ENCODE assay signal across 21 cellular contexts in the genomic region with DNA sequence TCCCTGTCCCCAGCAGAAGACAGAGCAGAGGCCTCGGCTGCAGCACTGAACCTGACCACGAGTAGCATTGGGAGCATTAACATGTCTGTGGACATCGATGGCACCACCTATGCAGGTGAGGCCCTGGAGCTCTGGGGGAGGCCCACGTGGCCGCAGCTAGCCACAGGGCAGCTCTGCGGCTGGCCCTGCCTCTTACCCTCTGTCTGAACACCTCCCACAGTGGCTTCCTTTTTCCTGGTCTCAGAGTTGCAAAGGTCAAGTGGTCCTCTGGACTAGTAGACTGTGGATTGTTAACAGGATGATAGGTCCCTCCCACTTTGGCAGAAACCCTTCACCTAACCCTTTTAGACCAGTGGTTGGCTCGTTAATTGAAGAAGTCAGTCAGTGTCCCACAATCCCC.
"Had no signal": no experiment of that assay in that cellular context is flagged by ENCODE, and none has a peak within 500 bp of the region (broad histone marks: within the 10 kb centered on the region; RNA-seq: fewer than 3 reads in every experiment).

No MANE protein-coding gene starts in this region.

- H2AFZ ChIP-seq: hepatocyte had no signal

- FAIRE-seq: bronchial epithelial cell had no signal

- H3K27me3 ChIP-seq: colonic mucosa, dorsolateral prefrontal cortex, gastroesophageal sphincter, hepatocyte, testis, upper lobe of left lung had no signal

- H3K4me1 ChIP-seq: colonic mucosa had no signal

- DNase-seq: activated CD4-positive, alpha-beta memory T cell treated with anti-CD3 and anti-CD28 coated beads, Interleukin-2, amount 10 ng/mL, durations not matched to agents 7 days and 5 days; activated CD4-positive, alpha-beta T cell treated with anti-CD3 and anti-CD28 coated beads for 4 hours; activated CD4-positive, CD25-positive, alpha-beta regulatory T cell; activated effector memory CD4-positive, alpha-beta T cell treated with Interleukin-2 at 50 U/mL for 16 hours; activated naive CD4-positive, alpha-beta T cell treated with Interleukin-2 at 50 U/mL for 16 hours; anterior cingulate cortex; colonic mucosa; dorsolateral prefrontal cortex; effector memory CD8-positive, alpha-beta T cell; islet precursor cell; left ventricle myocardium superior; mucosa of descending colon; stimulated activated CD4-positive, alpha-beta T cell treated with anti-CD3 and anti-CD28 coated beads, Interleukin-2, amount 100 ng/mL, for 48 hours; stimulated activated naive CD8-positive, alpha-beta T cell treated with anti-CD3 and anti-CD28 coated beads, Interleukin-15, Interleukin-2, amounts not matched to agents 100 U/mL and 50 U/mL, for 24 hours; T-helper 1 cell; testis had no signal

- H3K9me3 ChIP-seq: colonic mucosa, gastroesophageal sphincter, mucosa of descending colon, testis, upper lobe of left lung had no signal

- H3K79me2 ChIP-seq: hepatocyte had no signal

- H3K4me3 ChIP-seq: colonic mucosa, dorsolateral prefrontal cortex, gastroesophageal sphincter, hepatocyte, mucosa of descending colon, testis, upper lobe of left lung had no signal

- ATAC-seq: effector memory CD8-positive, alpha-beta T cell; gastroesophageal sphincter; left ventricle myocardium superior; mucosa of descending colon; right cardiac atrium; stimulated activated naive CD8-positive, alpha-beta T cell treated with anti-CD3 and anti-CD28 coated beads, Interleukin-15, Interleukin-2, amounts not matched to agents 100 U/mL and 50 U/mL, for 24 hours had no signal

- H3K4me2 ChIP-seq: hepatocyte had no signal

- H3K27ac ChIP-seq: colonic mucosa, dorsolateral prefrontal cortex, gastroesophageal sphincter, hepatocyte, testis had no signal
